In the genomic region with DNA sequence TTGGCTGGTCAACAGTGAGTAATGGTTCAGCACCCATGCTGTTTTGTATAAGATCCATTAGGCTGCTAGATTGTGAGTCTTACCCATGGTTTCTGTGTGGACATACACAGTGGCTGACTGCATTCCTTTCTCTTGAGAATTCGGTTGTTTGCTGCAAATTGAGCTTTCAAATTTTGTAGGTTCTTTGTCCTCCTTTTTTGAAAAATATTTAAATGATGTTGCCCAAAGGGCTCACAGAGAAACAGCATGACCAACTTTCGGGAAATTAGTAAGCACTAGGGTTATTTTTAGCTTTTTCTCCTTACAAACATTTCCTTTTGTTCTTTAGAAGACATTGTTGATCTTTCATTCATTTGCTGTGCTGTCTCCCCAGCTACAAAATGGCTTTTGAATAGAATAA, we compare ENCODE assay signal across 17 cellular contexts.
DNase-seq lines count a peak whose midpoint lies in the region; ATAC-seq, FAIRE-seq and TF ChIP-seq lines count a peak whose summit lies in the region.
"Had no signal": no experiment of that assay in that cellular context is flagged by ENCODE, and none has a peak within 500 bp of the region (broad histone marks: within the 10 kb centered on the region; RNA-seq: fewer than 3 reads in every experiment).

No MANE protein-coding gene starts in this region.

- no peak overlapping the region for H2AFZ ChIP-seq in endothelial cell of umbilical vein (ENCODE audit: low read depth, low read length)

- FAIRE-seq in endothelial cell of umbilical vein (lab: Jason Lieb, UNC): peak; percentile 71
- FAIRE-seq: G401.6, HepG2, keratinocyte had no signal

- ATAC-seq in GM21423 (IDR thresholded peaks at IDR 0.05; ENCODE audit: unreplicated experiment) (no peak), HG03039 (IDR thresholded peaks at IDR 0.05; ENCODE audit: unreplicated experiment) (no peak)
- ATAC-seq: esophagus mucosa, HepG2, Right ventricle myocardium inferior, WTC11 had no signal

- no peaks in the 10 kb centered on the region for H3K9me3 ChIP-seq in endothelial cell of umbilical vein (replicated peaks; ENCODE audit: control insufficient read depth, insufficient read depth, low read length)
- H3K9me3 ChIP-seq in tibial artery: no peaks in the 10 kb centered on the region

- no TSS peak for BruUV-seq in endothelial cell of umbilical vein (replicated peaks; lab: Mats Ljungman, UMichigan)

- DNase-seq in Ammon's horn (ENCODE audit: low spot score) (peak; percentile 79), NCI-H774 (lab: John Stamatoyannopoulos, UW) (peak; percentile 60), endothelial cell of umbilical vein (ENCODE audit: low read depth, low spot score) (peak; percentile 79), myocyte (ENCODE audit: low read depth) (peak; percentile 41), GF-D8 (lab: John Stamatoyannopoulos, UW) (no peak), tibial artery (no peak)
- DNase-seq: activated T-cell treated with anti-CD3 and anti-CD28 coated beads, Interleukin-2, amount 50 U/mL, for 1 hour; NCI-H524; stimulated activated CD4-positive, alpha-beta T cell treated with anti-CD3 and anti-CD28 coated beads, Interleukin-15, amount 100 ng/mL, for 24 hours had no signal

- intact Hi-C loops in endothelial cell of umbilical vein (cut with micrococcal nuclease): loop anchor here (1.0 kb wide), 1 partner anchor 124 kb away; no protein-coding TSS in a partner anchor
- intact Hi-C loops in tibial artery (cut with DNase I; ENCODE audit: low total_unique reads): no loop called here

- peak overlapping the region; percentile 47 for H3K27ac ChIP-seq in endothelial cell of umbilical vein (ENCODE audit: insufficient read depth, low read depth, low read length)
- H3K27ac ChIP-seq in tibial artery: no peak overlapping the region

- no peaks in the 10 kb centered on the region for H3K79me2 ChIP-seq in endothelial cell of umbilical vein (ENCODE audit: control insufficient read depth, insufficient read depth, low read length)

- peak overlapping the region; percentile 34 for H3K9ac ChIP-seq in endothelial cell of umbilical vein (replicated peaks; ENCODE audit: extremely low read depth, insufficient read depth, low read length)

- dilution Hi-C loops in endothelial cell of umbilical vein (cut with MboI; ENCODE audit: extremely low pct_ligation_motif_present, low sequenced_read_pairs): no loop called here

- H3K9me1 ChIP-seq in endothelial cell of umbilical vein (replicated peaks; ENCODE audit: control insufficient read depth, extremely low read depth, insufficient read depth, low read length): no peaks in the 10 kb centered on the region

- POLR2A ChIA-PET in endothelial cell of umbilical vein (lab: Charles Lee): no interaction called here

- H3K4me3 ChIP-seq in endothelial cell of umbilical vein (replicated peaks in 1 of 3; ENCODE audit: insufficient read depth in 1 of 3, low read depth in 1 of 3, low read length in 3 of 3) (peak overlapping the region in 1 of 3 experiments; percentile 17), tibial artery (no peak overlapping the region)

- CTCF ChIA-PET in endothelial cell of umbilical vein (lab: Charles Lee): interaction anchor here (0.6 to 1.2 kb wide), 2 partner anchors 58 to 1142 kb away, joined by 3 read pairs; no protein-coding TSS in a partner anchor

- no peaks in the 10 kb centered on the region for H3K27me3 ChIP-seq in endothelial cell of umbilical vein (ENCODE audit: control insufficient read depth in 2 of 2, insufficient read depth in 2 of 2, low read length in 2 of 2)
- no peaks in the 10 kb centered on the region for H3K27me3 ChIP-seq in tibial artery

- no peaks in the 10 kb centered on the region for H3K36me3 ChIP-seq in endothelial cell of umbilical vein (ENCODE audit: control insufficient read depth in 2 of 2, extremely low read depth in 1 of 2, insufficient read depth in 2 of 2, low read length in 2 of 2)
- peaks cover 3 to 13% (median 5%) of the 10 kb centered on the region in 3 donors for H3K36me3 ChIP-seq in tibial artery

- TF ChIP-seq CTCF in endothelial cell of umbilical vein (IDR thresholded peaks at IDR 0.05; ENCODE audit: extremely low read depth in 1 of 2, insufficient read depth in 1 of 2, low read depth in 1 of 2, low read length in 2 of 2) (no peak), tibial artery (IDR thresholded peaks at IDR 0.05) (no peak)

- H3K4me1 ChIP-seq in endothelial cell of umbilical vein (ENCODE audit: control insufficient read depth, extremely low read depth, insufficient read depth, low read length): peaks cover 14% of the 10 kb centered on the region
- H3K4me1 ChIP-seq in tibial artery: no peaks in the 10 kb centered on the region

- no peak for TF ChIP-seq POLR2A in endothelial cell of umbilical vein (IDR thresholded peaks at IDR 0.05; ENCODE audit: low read depth, low read length)

- H3K4me2 ChIP-seq in endothelial cell of umbilical vein (ENCODE audit: insufficient read depth, low read length): peak overlapping the region; percentile 82

- H4K20me1 ChIP-seq in endothelial cell of umbilical vein (replicated peaks; ENCODE audit: control insufficient read depth, extremely low read depth, insufficient read depth, low read length): no peaks in the 10 kb centered on the region

TF ChIP-seq in endothelial cell of umbilical vein, 7 proteins besides CTCF, POLR2A, EP300 and RAD21:
- TF ChIP-seq JUN (IDR thresholded peaks at IDR 0.05; ENCODE audit: borderline replicate concordance, insufficient read depth, insufficient read length, low read depth) (peak; percentile 20), POLR2AphosphoS5 (IDR thresholded peaks at IDR 0.05; ENCODE audit: insufficient read depth, low read depth, low read length) (no peak)

Comparison
In these comparisons a context has a peak if more than half of its experiments do, and no peak if none do; other contexts are left out.
1. DNase-seq: peak in Ammon's horn (single experiment), NCI-H774 (single experiment), endothelial cell of umbilical vein (single experiment) and myocyte (single experiment); none in GF-D8 (single experiment) and tibial artery (0 of 2).